ENCODE assay signal across 17 cellular contexts in genomic region chr13:59746291-59746962, GRCh38.
A peak's percentile ranks its signal among the peaks of the same experiment; 100 is the strongest.
DNase-seq lines count a peak whose midpoint lies in the region; ATAC-seq, FAIRE-seq and TF ChIP-seq lines count a peak whose summit lies in the region.
"Had no signal": no experiment of that assay in that cellular context is flagged by ENCODE, and none has a peak within 500 bp of the region (broad histone marks: within the 10 kb centered on the region; RNA-seq: fewer than 3 reads in every experiment).

No MANE protein-coding gene starts in this region.

- no peaks in the 10 kb centered on the region for H3K27me3 Mint-ChIP-seq in endothelial cell (ENCODE audit: unreplicated experiment)
- H3K27me3 Mint-ChIP-seq: CD4-positive, alpha-beta T cell had no signal

- peak; percentile 31 for FAIRE-seq in GM12878 (lab: Jason Lieb, UNC)
- FAIRE-seq: HTR-8/SVneo had no signal

- H3K79me2 ChIP-seq in GM12878 (ENCODE audit: control insufficient read depth, insufficient read depth, low read length) = no peaks in the 10 kb centered on the region

- no peak for ATAC-seq in GM12878
- no peak for ATAC-seq in Right ventricle myocardium inferior
- ATAC-seq: natural killer cell had no signal

- H3K4me1 Mint-ChIP-seq in endothelial cell (ENCODE audit: unreplicated experiment) = peaks cover 4% of the 10 kb centered on the region

- peak; percentile 70 for DNase-seq in EL
- peak; percentile 37 for DNase-seq in HS-5 (ENCODE audit: low read depth)
- DNase-seq in GM12878 (ENCODE audit: low read depth, low spot score) = no peak
- peak; percentile 61 for DNase-seq in kidney tubule cell (ENCODE audit: low spot score)
- DNase-seq in NOMO-1 treated with dmso at 0.1 percent for 144 hours (lab: John Stamatoyannopoulos, UW; ENCODE audit: unreplicated experiment) = no peak
- no peak for DNase-seq in prostate gland (ENCODE audit: low spot score)
- no peak for DNase-seq in Right ventricle myocardium inferior (ENCODE audit: missing footprints)
- DNase-seq in endothelial cell (ENCODE audit: low spot score) = no peak
- DNase-seq: activated CD4-positive, alpha-beta T cell treated with anti-CD3 and anti-CD28 coated beads for 4 hours; CD4-positive, alpha-beta T cell; endodermal cell; GF-D8; hippocampal formation; natural killer cell; sigmoid colon; SW 1271 had no signal

- intact Hi-C loops in GM12878 (cut with micrococcal nuclease; ENCODE audit: unreplicated experiment) (no loop called here), prostate gland (cut with DNase I) (no loop called here), Right ventricle myocardium inferior (cut with DNase I) (no loop called here)

- H3K27ac Mint-ChIP-seq in endothelial cell (ENCODE audit: unreplicated experiment) = no peak overlapping the region
- H3K27ac Mint-ChIP-seq: CD4-positive, alpha-beta T cell; endodermal cell had no signal

- TF ChIP-seq RAD21 in GM12878 (IDR thresholded peaks at IDR 0.05; ENCODE audit: insufficient read depth, low read depth, low read length) = no peak

- H4K20me1 ChIP-seq in GM12878 (ENCODE audit: control insufficient read depth, insufficient read depth) = no peaks in the 10 kb centered on the region

- CTCF ChIA-PET in GM12878 (lab: Yijun Ruan, JAX) = interaction anchor here (0.7 to 1.5 kb wide), 4 partner anchors 17 to 407 kb away, joined by 3 to 6 read pairs (median 4); no protein-coding TSS in a partner anchor

- in situ Hi-C loops in GM12878 (cut with MboI) = no loop called here

- 59% methylated on average over 5 of the region's 5 CpGs for WGBS in GM12878 (ENCODE audit: insufficient coverage, insufficient replicate concordance, low lambda C conversion rate, missing lambda C conversion rate)
- 95% methylated on average over 5 of the region's 5 CpGs for WGBS in prostate gland

- TF ChIP-seq CTCF in GM12878 (IDR thresholded peaks at IDR 0.05 in 2 of 3, conservative IDR thresholded peaks at IDR 0.05 in 1 of 3; ENCODE audit: control insufficient read depth in 2 of 3, extremely low read depth in 1 of 3, insufficient read depth in 1 of 3, low read depth in 3 of 3, low read length in 3 of 3) (no peak), prostate gland (IDR thresholded peaks at IDR 0.05) (no peak), endothelial cell (IDR thresholded peaks at IDR 0.05; ENCODE audit: unreplicated experiment) (no peak)

- no peak overlapping the region for H3K9ac ChIP-seq in GM12878 (ENCODE audit: control insufficient read depth, insufficient read depth, low read length)

- H3K27ac ChIP-seq in GM12878 (ENCODE audit: control insufficient read depth, insufficient read depth) (no peak overlapping the region), prostate gland (no peak overlapping the region)
- H3K27ac ChIP-seq: sigmoid colon had no signal

- no TSS peak for BruUV-seq in GM12878 (replicated peaks; lab: Mats Ljungman, UMichigan)

- no peak for TF ChIP-seq EP300 in GM12878 (IDR thresholded peaks at IDR 0.05; ENCODE audit: borderline replicate concordance in 1 of 2, control insufficient read depth in 1 of 2, low read depth in 2 of 2, low read length in 2 of 2)

- no peak for TF ChIP-seq POLR2A in GM12878 (IDR thresholded peaks at IDR 0.05; ENCODE audit: low read depth, low read length)
- TF ChIP-seq POLR2A in prostate gland (IDR thresholded peaks at IDR 0.05) = no peak

- H3K4me1 ChIP-seq in GM12878 (ENCODE audit: control insufficient read depth, insufficient read depth, low read length) = no peaks in the 10 kb centered on the region; the same call in 1 of the 2 replicates
- no peaks in the 10 kb centered on the region for H3K4me1 ChIP-seq in prostate gland (replicated peaks)
- H3K4me1 ChIP-seq: sigmoid colon had no signal

- H3K4me3 Mint-ChIP-seq in endothelial cell (ENCODE audit: unreplicated experiment) = no peak overlapping the region
- H3K4me3 Mint-ChIP-seq: CD4-positive, alpha-beta T cell; endodermal cell; natural killer cell had no signal

- H3K4me3 ChIP-seq in GM12878 (no peak overlapping the region), prostate gland (no peak overlapping the region)
- H3K4me3 ChIP-seq: sigmoid colon had no signal

- POLR2A ChIA-PET in GM12878 (lab: Charles Lee) = interaction anchor here (0.8 kb wide), 1 partner anchor 32 kb away, joined by 3 read pairs; no protein-coding TSS in a partner anchor

- no peak overlapping the region for H2AFZ ChIP-seq in GM12878 (ENCODE audit: control insufficient read depth, low read depth, low read length)

- H3K9me3 ChIP-seq in GM12878 (replicated peaks; ENCODE audit: control insufficient read depth, insufficient read depth, low read length) (no peaks in the 10 kb centered on the region), prostate gland (no peaks in the 10 kb centered on the region)
- H3K9me3 ChIP-seq: sigmoid colon had no signal

- H3K36me3 ChIP-seq in GM12878 (ENCODE audit: control insufficient read depth in 2 of 2, insufficient read depth in 2 of 2, low read length in 1 of 2) (no peaks in the 10 kb centered on the region), prostate gland (no peaks in the 10 kb centered on the region)
- H3K36me3 ChIP-seq: sigmoid colon had no signal

- H3K27me3 ChIP-seq in GM12878 (replicated peaks in 1 of 2; ENCODE audit: control insufficient read depth in 2 of 2, insufficient read depth in 2 of 2, low read length in 1 of 2) (no peaks in the 10 kb centered on the region), prostate gland (replicated peaks; ENCODE audit: insufficient read depth) (no peaks in the 10 kb centered on the region)
- H3K27me3 ChIP-seq: sigmoid colon had no signal

- no peaks in the 10 kb centered on the region for H3K9me3 Mint-ChIP-seq in endothelial cell (ENCODE audit: unreplicated experiment)
- H3K9me3 Mint-ChIP-seq: CD4-positive, alpha-beta T cell; endodermal cell had no signal

- H3K36me3 Mint-ChIP-seq in endothelial cell (ENCODE audit: low read depth, unreplicated experiment) = no peaks in the 10 kb centered on the region
- H3K36me3 Mint-ChIP-seq: natural killer cell had no signal

- SMC1A ChIA-PET in GM12878 (lab: Charles Lee; ENCODE audit: uncharacterized antibody, unreplicated experiment) = interaction anchor here (0.6 to 2.6 kb wide), 6 partner anchors 8 to 67 kb away, joined by 3 to 8 read pairs (median 6); no protein-coding TSS in a partner anchor

- RAD21 ChIA-PET in GM12878 (lab: Charles Lee; ENCODE audit: unreplicated experiment) = interaction anchor here (1.0 to 1.2 kb wide), 2 partner anchors 8 to 160 kb away, joined by 4 to 5 read pairs; no protein-coding TSS in a partner anchor

- H3K4me2 ChIP-seq in GM12878 (ENCODE audit: control insufficient read depth, insufficient read depth) = no peak overlapping the region

TF ChIP-seq in GM12878, 131 proteins besides CTCF, POLR2A, EP300 and RAD21 (continues in another document):
- TF ChIP-seq ZNF687 (IDR thresholded peaks at IDR 0.05) (no peak), MTA2 (IDR thresholded peaks at IDR 0.05; ENCODE audit: low read depth) (no peak), BCLAF1 (IDR thresholded peaks at IDR 0.05) (no peak), ATF3 (IDR thresholded peaks at IDR 0.05; ENCODE audit: borderline replicate concordance, extremely low read depth, low read depth, low read length) (no peak), TBL1XR1 (IDR thresholded peaks at IDR 0.05; ENCODE audit: low read depth, low read length) (no peak)

Comparison
In these comparisons a context has a peak if more than half of its experiments do, and no peak if none do; other contexts are left out.
1. DNase-seq: peak in EL (single experiment), HS-5 (single experiment) and kidney tubule cell (single experiment); none in GM12878 (single experiment), NOMO-1 treated with dmso at 0.1 percent for 144 hours (single experiment), prostate gland (single experiment), Right ventricle myocardium inferior (single experiment) and endothelial cell (single experiment).